Comparison of ENCODE assay signal across 1 cellular context in the genomic region with DNA sequence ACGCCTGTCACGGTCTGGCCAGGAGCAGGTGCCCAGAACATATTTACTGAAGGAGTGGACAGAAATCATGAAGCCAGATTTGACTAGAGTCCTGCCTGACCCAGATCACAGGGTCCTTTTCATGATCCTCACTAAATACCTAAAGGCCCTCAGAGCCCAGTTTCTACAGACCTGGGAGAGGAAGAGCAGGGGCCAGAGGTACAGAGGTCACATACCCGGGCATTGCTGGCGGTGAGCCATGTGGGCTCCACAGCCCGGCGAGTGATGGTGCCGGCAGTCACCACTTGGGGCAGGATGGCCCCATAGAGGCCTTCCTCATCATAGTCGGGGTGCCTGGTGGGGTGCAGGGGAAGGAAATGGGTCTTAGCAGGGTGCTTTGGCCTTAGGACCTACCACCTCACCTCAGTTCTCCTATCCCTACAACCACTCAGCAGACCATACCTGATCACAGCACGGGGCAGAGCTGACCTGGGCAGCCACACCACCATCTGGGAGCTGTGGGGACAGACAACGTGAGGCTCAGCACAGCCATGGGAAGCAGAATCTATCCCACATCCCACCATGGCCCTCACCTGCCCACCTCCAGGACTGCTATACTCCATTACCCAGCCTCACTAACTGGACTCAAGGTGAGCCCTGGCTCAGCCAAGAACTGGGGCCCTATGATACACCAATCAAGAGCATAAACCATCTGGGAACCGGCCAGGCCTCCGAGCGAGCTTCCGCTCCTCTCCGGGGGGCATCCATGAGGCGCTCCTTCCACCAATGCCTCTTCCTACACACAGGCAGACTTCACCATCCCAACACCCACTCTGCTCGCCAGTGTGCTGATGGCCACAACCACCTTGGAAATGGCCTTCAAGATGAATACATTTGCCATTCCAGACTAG.
TF ChIP-seq lines count a peak whose summit lies in the region.

No MANE protein-coding gene starts in this region.

TF ChIP-seq in GM12878, 131 proteins besides CTCF, POLR2A, EP300 and RAD21 (continued from another document):
- TF ChIP-seq, protein P1, sequence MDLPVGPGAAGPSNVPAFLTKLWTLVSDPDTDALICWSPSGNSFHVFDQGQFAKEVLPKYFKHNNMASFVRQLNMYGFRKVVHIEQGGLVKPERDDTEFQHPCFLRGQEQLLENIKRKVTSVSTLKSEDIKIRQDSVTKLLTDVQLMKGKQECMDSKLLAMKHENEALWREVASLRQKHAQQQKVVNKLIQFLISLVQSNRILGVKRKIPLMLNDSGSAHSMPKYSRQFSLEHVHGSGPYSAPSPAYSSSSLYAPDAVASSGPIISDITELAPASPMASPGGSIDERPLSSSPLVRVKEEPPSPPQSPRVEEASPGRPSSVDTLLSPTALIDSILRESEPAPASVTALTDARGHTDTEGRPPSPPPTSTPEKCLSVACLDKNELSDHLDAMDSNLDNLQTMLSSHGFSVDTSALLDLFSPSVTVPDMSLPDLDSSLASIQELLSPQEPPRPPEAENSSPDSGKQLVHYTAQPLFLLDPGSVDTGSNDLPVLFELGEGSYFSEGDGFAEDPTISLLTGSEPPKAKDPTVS (IDR thresholded peaks at IDR 0.05; ENCODE audit: low read depth, low read length) = no peak
- TF ChIP-seq CREB1 (IDR thresholded peaks at IDR 0.05; ENCODE audit: low read depth) = no peak
- TF ChIP-seq, protein P2, sequence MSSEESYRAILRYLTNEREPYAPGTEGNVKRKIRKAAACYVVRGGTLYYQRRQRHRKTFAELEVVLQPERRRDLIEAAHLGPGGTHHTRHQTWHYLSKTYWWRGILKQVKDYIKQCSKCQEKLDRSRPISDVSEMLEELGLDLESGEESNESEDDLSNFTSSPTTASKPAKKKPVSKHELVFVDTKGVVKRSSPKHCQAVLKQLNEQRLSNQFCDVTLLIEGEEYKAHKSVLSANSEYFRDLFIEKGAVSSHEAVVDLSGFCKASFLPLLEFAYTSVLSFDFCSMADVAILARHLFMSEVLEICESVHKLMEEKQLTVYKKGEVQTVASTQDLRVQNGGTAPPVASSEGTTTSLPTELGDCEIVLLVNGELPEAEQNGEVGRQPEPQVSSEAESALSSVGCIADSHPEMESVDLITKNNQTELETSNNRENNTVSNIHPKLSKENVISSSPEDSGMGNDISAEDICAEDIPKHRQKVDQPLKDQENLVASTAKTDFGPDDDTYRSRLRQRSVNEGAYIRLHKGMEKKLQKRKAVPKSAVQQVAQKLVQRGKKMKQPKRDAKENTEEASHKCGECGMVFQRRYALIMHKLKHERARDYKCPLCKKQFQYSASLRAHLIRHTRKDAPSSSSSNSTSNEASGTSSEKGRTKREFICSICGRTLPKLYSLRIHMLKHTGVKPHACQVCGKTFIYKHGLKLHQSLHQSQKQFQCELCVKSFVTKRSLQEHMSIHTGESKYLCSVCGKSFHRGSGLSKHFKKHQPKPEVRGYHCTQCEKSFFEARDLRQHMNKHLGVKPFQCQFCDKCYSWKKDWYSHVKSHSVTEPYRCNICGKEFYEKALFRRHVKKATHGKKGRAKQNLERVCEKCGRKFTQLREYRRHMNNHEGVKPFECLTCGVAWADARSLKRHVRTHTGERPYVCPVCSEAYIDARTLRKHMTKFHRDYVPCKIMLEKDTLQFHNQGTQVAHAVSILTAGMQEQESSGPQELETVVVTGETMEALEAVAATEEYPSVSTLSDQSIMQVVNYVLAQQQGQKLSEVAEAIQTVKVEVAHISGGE (CRISPR knock-in tag; IDR thresholded peaks at IDR 0.05) = no peak
- no peak for TF ChIP-seq MEF2A (IDR thresholded peaks at IDR 0.05; ENCODE audit: insufficient read depth, low read depth, low read length)
- no peak for TF ChIP-seq SP1 (IDR thresholded peaks at IDR 0.05; ENCODE audit: low read depth, low read length)
- TF ChIP-seq SRF (IDR thresholded peaks at IDR 0.05; ENCODE audit: low read depth in 2 of 2, low read length in 2 of 2) = no peak
- TF ChIP-seq, protein P3, sequence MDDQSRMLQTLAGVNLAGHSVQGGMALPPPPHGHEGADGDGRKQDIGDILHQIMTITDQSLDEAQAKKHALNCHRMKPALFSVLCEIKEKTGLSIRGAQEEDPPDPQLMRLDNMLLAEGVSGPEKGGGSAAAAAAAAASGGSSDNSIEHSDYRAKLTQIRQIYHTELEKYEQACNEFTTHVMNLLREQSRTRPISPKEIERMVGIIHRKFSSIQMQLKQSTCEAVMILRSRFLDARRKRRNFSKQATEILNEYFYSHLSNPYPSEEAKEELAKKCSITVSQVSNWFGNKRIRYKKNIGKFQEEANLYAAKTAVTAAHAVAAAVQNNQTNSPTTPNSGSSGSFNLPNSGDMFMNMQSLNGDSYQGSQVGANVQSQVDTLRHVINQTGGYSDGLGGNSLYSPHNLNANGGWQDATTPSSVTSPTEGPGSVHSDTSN (IDR thresholded peaks at IDR 0.05; ENCODE audit: insufficient replicate concordance, low read depth, low read length) = no peak
- no peak for TF ChIP-seq ZBED1 (IDR thresholded peaks at IDR 0.05; ENCODE audit: borderline replicate concordance)
